In genomic region chr6:43014434-43014909, GRCh38 we compare ENCODE assay signal across 1 cellular context.
TF ChIP-seq lines count a peak whose summit lies in the region.

No MANE protein-coding gene starts in this region.

TF ChIP-seq in H1, 55 proteins besides CTCF, POLR2A, EP300 and RAD21:
- TF ChIP-seq KDM1A (IDR thresholded peaks at IDR 0.05; ENCODE audit: borderline replicate concordance, low read length) (peak; percentile 5; the same call in 1 of the 2 replicates), YY1 (IDR thresholded peaks at IDR 0.05; ENCODE audit: low read depth, low read length) (peak; percentile 34; the same call in 1 of the 2 replicates), BRCA1 (IDR thresholded peaks at IDR 0.05; ENCODE audit: low read depth, low read length) (no peak), ASH2L (IDR thresholded peaks at IDR 0.05; ENCODE audit: low read length) (peak; percentile 13), POLR2AphosphoS5 (IDR thresholded peaks at IDR 0.05; ENCODE audit: low read depth, low read length) (0 out of 2 replicates have a peak, but pooled peaks have one; percentile 8), CHD2 (IDR thresholded peaks at IDR 0.05; ENCODE audit: low read length) (no peak), KDM4A (IDR thresholded peaks at IDR 0.05; ENCODE audit: low read depth, low read length, severe bottlenecking) (peak; percentile 17), SIN3A (conservative IDR thresholded peaks at IDR 0.05 in 1 of 2, IDR thresholded peaks at IDR 0.05 in 1 of 2; ENCODE audit: low read depth in 1 of 2, low read length in 2 of 2) (peak in 1 of 2 experiments; percentile 50; a peak in 1 of 4 replicates)
